23 cellular contexts compared by ENCODE assay signal in genomic region chr3:129695203-129695602, GRCh38.
A peak's percentile ranks its signal among the peaks of the same experiment; 100 is the strongest.
DNase-seq lines count a peak whose midpoint lies in the region; ATAC-seq, FAIRE-seq and TF ChIP-seq lines count a peak whose summit lies in the region.
"Had no signal": no experiment of that assay in that cellular context is flagged by ENCODE, and none has a peak within 500 bp of the region (broad histone marks: within the 10 kb centered on the region; RNA-seq: fewer than 3 reads in every experiment).

No MANE protein-coding gene starts in this region.

- FAIRE-seq in bronchial epithelial cell (lab: Jason Lieb, UNC) = no peak
- FAIRE-seq in HTR-8/SVneo (lab: Jason Lieb, UNC) = no peak
- FAIRE-seq: frontal cortex, G401.6, GM12892 had no signal

- H3K36me3 ChIP-seq in bronchial epithelial cell (ENCODE audit: control insufficient read depth, insufficient read depth, low read length) = no peaks in the 10 kb centered on the region
- no peaks in the 10 kb centered on the region for H3K36me3 ChIP-seq in gastroesophageal sphincter
- H3K36me3 ChIP-seq: neutrophil had no signal

- DNase-seq in GM03348 (ENCODE audit: low spot score) (peak; percentile 44), bronchial epithelial cell (ENCODE audit: low read depth) (peak; percentile 82), amygdala (lab: John Stamatoyannopoulos, UW) (no peak), HTR-8/SVneo (ENCODE audit: insufficient read length, low spot score) (no peak)
- DNase-seq: activated CD8-positive, alpha-beta T cell treated with anti-CD3 and anti-CD28 coated beads for 36 hours; activated T-cell treated with anti-CD3 and anti-CD28 coated beads, Interleukin-2, amount 50 U/mL, for 4 hours; Karpas-422; left colon; mucosa of descending colon; NCI-H1105; NCI-H2107; NCI-H526; right cardiac atrium; T-helper 17 cell had no signal

- peaks cover 0 to 7% (median 0%) of the 10 kb centered on the region in 3 donors for H3K4me1 ChIP-seq in gastroesophageal sphincter

- H3K27ac ChIP-seq in gastroesophageal sphincter (no peak overlapping the region), skin epidermis (peak overlapping the region in 11 of 21 experiments; percentile 10 to 65 (median 44))
- H3K27ac ChIP-seq: neutrophil had no signal

- ATAC-seq in gastroesophageal sphincter (peak; percentile 77), GM19395 (IDR thresholded peaks at IDR 0.05; ENCODE audit: unreplicated experiment) (no peak), GM21619 (IDR thresholded peaks at IDR 0.05; ENCODE audit: unreplicated experiment) (no peak)
- ATAC-seq: activated CD8-positive, alpha-beta T cell treated with anti-CD3 and anti-CD28 coated beads for 36 hours; activated T-cell treated with anti-CD3 and anti-CD28 coated beads, Interleukin-2, amount 50 U/mL, for 4 hours; left colon; mucosa of descending colon; right cardiac atrium; T-helper 17 cell; WTC11 had no signal

- 88 to 100% methylated on average over 2 of the region's 2 CpGs for WGBS in gastroesophageal sphincter (ENCODE audit: low coverage in 1 of 2), 2 donors

- H3K4me3 ChIP-seq in bronchial epithelial cell (ENCODE audit: low read depth, low read length) (no peak overlapping the region), gastroesophageal sphincter (no peak overlapping the region), skin epidermis (no peak overlapping the region)
- H3K4me3 ChIP-seq: mucosa of descending colon had no signal

- no peak for TF ChIP-seq CTCF in bronchial epithelial cell (IDR thresholded peaks at IDR 0.05; ENCODE audit: insufficient read depth, low read length, severe bottlenecking)
- TF ChIP-seq CTCF in gastroesophageal sphincter (IDR thresholded peaks at IDR 0.05) = no peak

- H3K27me3 ChIP-seq in bronchial epithelial cell (ENCODE audit: control insufficient read depth, insufficient read depth, low read length) (no peaks in the 10 kb centered on the region), gastroesophageal sphincter (no peaks in the 10 kb centered on the region)
- H3K27me3 ChIP-seq: neutrophil had no signal

- H3K9me3 ChIP-seq in gastroesophageal sphincter = no peaks in the 10 kb centered on the region
- H3K9me3 ChIP-seq: mucosa of descending colon, neutrophil had no signal

- TF ChIP-seq POLR2A in gastroesophageal sphincter (IDR thresholded peaks at IDR 0.05) = no peak

- no peak for TF ChIP-seq EP300 in gastroesophageal sphincter (IDR thresholded peaks at IDR 0.05)

Comparison
In these comparisons a context has a peak if more than half of its experiments do, and no peak if none do; other contexts are left out.
1. DNase-seq: peak in GM03348 (single experiment) and bronchial epithelial cell (single experiment); none in amygdala (0 of 56) and HTR-8/SVneo (single experiment).
2. H3K27ac ChIP-seq: peak in skin epidermis (11 of 21); none in gastroesophageal sphincter (0 of 4).